In the genomic region with DNA sequence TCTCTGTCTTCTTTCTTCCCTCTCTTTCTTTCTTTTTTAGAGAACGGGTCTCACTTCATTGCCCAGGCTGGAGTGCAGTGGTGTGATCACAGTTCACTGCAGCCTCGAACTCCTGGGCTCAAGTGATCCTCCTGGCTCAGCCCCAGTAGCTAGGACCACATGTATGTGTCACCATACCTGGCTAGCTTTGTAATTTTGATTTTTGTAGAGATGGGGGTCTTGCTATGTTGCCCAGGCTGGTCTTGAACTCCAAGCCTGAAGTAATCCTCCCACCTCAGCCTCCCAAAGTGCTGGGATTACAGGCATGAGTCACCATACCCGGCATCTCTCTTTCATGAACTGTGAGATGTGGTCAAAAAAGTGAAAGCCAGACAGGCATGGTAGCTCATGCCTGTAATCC, we compare ENCODE assay signal across 17 cellular contexts. TPM values are rescaled to one million over a fixed set of nuclear protein-coding genes. Genes with fewer than 3 reads are reported as not detected.
"Had no signal": no experiment of that assay in that cellular context is flagged by ENCODE, and none has a peak within 500 bp of the region (broad histone marks: within the 10 kb centered on the region; RNA-seq: fewer than 3 reads in every experiment).

No MANE protein-coding gene starts in this region.

RNA-seq across cellular contexts. Expression of a gene that starts 3.3 kb away (rescaled TPM):
- total RNA-seq: subcutaneous adipose tissue, vagina had no signal

RNA-seq across cellular contexts. Expression of a gene that starts 40.4 kb away (rescaled TPM):
- total RNA-seq: dermis microvascular lymphatic vessel endothelial cell; esophagus squamous epithelium; heart right ventricle; lung; mucosa of gallbladder; naive thymus-derived CD4-positive, alpha-beta T cell; osteoblast; progenitor cell of endocrine pancreas; right atrium auricular region; sciatic nerve; smooth muscle cell; stomach; subcutaneous adipose tissue; thyroid gland; ureter; vagina had no signal

RNA-seq across cellular contexts. Expression of a gene that starts 40.6 kb away (rescaled TPM):
- total RNA-seq: left lobe of liver, mucosa of gallbladder, osteoblast, right atrium auricular region, sciatic nerve, smooth muscle cell, stomach, subcutaneous adipose tissue, vagina had no signal
